6 cellular contexts compared by ENCODE assay signal in the genomic region with DNA sequence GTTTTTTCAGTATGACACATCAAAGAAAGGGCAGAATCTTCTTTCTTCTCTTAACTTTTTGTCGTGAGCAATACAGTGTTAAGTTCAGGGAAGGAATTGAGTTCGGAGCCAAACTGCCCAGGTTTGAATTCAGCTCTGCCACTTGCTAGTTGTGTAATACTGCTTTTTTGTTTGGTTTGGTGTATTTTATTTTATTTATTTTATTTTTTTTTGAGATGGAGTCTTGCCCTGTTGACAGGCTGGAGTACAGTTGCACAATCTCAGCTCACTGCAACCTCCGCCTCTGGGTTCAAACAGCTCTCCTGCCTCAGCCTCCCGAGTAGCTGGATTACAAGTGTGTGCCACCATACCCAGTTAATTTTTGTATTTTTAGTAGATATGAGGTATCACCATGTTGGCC.
"Had no signal": no experiment of that assay in that cellular context is flagged by ENCODE, and none has a peak within 500 bp of the region (broad histone marks: within the 10 kb centered on the region; RNA-seq: fewer than 3 reads in every experiment).

No MANE protein-coding gene starts in this region.

- H3K36me3 Mint-ChIP-seq: IgD-negative memory B cell had no signal

- FAIRE-seq: HTR-8/SVneo, K562 had no signal

- DNase-seq: IMR-90, KBM-7 had no signal

- H3K4me3 ChIP-seq: K562 had no signal

- H3K27ac ChIP-seq: HL-60 had no signal

- H3K9me3 Mint-ChIP-seq: IgD-negative memory B cell had no signal

- ATAC-seq: K562 had no signal

- H3K4me3 Mint-ChIP-seq: IgD-negative memory B cell had no signal

- H3K27ac Mint-ChIP-seq: IgD-negative memory B cell had no signal
